In the genomic region with DNA sequence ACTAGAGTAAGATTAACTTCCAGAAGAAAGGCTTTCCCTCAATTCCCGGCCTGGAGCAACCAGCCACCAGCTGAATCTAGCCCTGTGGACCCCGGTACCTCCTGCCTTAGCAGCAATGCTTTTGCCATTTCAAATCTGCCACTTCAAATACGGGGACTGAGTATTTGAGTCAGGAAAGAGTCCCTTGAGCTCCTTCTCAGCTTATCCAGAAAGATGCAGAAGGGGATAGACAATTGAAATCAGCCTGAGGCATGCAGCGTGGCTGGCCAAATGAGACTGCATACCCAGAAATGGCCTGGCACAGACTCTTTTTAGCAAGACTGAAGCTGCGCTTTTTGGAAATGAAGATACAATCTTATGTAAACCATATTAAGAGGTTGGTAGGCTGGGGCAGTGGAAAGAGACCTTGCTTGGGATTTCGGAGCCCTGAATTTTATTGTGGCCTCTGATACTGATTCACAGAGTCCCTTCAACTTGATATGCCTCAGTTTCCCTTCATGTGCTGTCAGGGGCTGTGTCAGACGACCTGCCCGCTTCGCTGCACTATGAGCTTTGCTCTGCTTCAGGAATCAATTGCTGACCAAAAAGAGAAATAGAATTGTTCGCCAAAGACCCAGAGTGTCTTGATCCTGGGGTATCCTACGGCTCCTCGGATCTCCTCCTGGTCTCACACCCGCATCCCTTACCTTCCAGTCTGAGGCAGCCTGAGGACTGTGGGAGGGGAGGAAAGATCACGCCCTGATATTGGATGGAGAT, we compare ENCODE assay signal across 1 cellular context.
A peak's percentile ranks its signal among the peaks of the same experiment; 100 is the strongest.
TF ChIP-seq lines count a peak whose summit lies in the region.

No MANE protein-coding gene starts in this region.

TF ChIP-seq in HepG2, 621 proteins besides CTCF, POLR2A, EP300 and RAD21 (continued from another document):
- TF ChIP-seq, protein P1, sequence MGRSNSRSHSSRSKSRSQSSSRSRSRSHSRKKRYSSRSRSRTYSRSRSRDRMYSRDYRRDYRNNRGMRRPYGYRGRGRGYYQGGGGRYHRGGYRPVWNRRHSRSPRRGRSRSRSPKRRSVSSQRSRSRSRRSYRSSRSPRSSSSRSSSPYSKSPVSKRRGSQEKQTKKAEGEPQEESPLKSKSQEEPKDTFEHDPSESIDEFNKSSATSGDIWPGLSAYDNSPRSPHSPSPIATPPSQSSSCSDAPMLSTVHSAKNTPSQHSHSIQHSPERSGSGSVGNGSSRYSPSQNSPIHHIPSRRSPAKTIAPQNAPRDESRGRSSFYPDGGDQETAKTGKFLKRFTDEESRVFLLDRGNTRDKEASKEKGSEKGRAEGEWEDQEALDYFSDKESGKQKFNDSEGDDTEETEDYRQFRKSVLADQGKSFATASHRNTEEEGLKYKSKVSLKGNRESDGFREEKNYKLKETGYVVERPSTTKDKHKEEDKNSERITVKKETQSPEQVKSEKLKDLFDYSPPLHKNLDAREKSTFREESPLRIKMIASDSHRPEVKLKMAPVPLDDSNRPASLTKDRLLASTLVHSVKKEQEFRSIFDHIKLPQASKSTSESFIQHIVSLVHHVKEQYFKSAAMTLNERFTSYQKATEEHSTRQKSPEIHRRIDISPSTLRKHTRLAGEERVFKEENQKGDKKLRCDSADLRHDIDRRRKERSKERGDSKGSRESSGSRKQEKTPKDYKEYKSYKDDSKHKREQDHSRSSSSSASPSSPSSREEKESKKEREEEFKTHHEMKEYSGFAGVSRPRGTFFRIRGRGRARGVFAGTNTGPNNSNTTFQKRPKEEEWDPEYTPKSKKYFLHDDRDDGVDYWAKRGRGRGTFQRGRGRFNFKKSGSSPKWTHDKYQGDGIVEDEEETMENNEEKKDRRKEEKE (IDR thresholded peaks at IDR 0.05), result no peak
- TF ChIP-seq RARG (CRISPR knock-in tag; IDR thresholded peaks at IDR 0.05; ENCODE audit: low read depth) (no peak), ZNF556 (CRISPR knock-in tag; IDR thresholded peaks at IDR 0.05; ENCODE audit: borderline replicate concordance) (0 out of 2 replicates have a peak, but pooled peaks have one; percentile 32), STAG1 (CRISPR knock-in tag; IDR thresholded peaks at IDR 0.05) (no peak)
